In genomic region chr6:134631398-134631924, GRCh38 we compare ENCODE assay signal across 19 cellular contexts.
DNase-seq lines count a peak whose midpoint lies in the region; ATAC-seq and TF ChIP-seq lines count a peak whose summit lies in the region.
"Had no signal": no experiment of that assay in that cellular context is flagged by ENCODE, and none has a peak within 500 bp of the region (broad histone marks: within the 10 kb centered on the region; RNA-seq: fewer than 3 reads in every experiment).

No MANE protein-coding gene starts in this region.

- intact Hi-C loops in right lobe of liver (cut with DNase I): no loop called here

- no peak for TF ChIP-seq EP300 in suprapubic skin (IDR thresholded peaks at IDR 0.05)

- WGBS in right lobe of liver (ENCODE audit: insufficient coverage, low coverage, low lambda C conversion rate, missing lambda C conversion rate): 29% methylated on average over 1 of the region's 1 CpG
- WGBS in suprapubic skin: 53% methylated on average over 1 of the region's 1 CpG

- no peaks in the 10 kb centered on the region for H3K27me3 ChIP-seq in Karpas-422 (ENCODE audit: low read length)
- H3K27me3 ChIP-seq in right lobe of liver: no peaks in the 10 kb centered on the region
- H3K27me3 ChIP-seq in suprapubic skin: no peaks in the 10 kb centered on the region

- H3K4me2 ChIP-seq in Karpas-422 (ENCODE audit: low read depth, low read length, poor library complexity, severe bottlenecking): peak overlapping the region; percentile 56
- H3K4me2 ChIP-seq: A549, SK-N-SH had no signal

- no peaks in the 10 kb centered on the region for H3K27me3 Mint-ChIP-seq in stimulated activated memory B cell treated with anti-CD40 and anti-IgM and Interleukin-4, amounts not matched to agents 10 μg/mL and 1 μg/mL and 100 μg/mL, for 72 hours

- H3K79me2 ChIP-seq in Karpas-422 (ENCODE audit: low read length): no peaks in the 10 kb centered on the region

- H3K4me3 ChIP-seq in Karpas-422 (ENCODE audit: low read length): no peak overlapping the region
- H3K4me3 ChIP-seq in right lobe of liver: no peak overlapping the region
- H3K4me3 ChIP-seq in suprapubic skin: no peak overlapping the region
- H3K4me3 ChIP-seq: A549 had no signal

- no peak overlapping the region for H2AFZ ChIP-seq in Karpas-422 (ENCODE audit: low read length)

- H4K20me1 ChIP-seq in Karpas-422 (ENCODE audit: insufficient read depth, low read depth, low read length): no peaks in the 10 kb centered on the region

- peaks cover 19% of the 10 kb centered on the region for H3K4me1 ChIP-seq in Karpas-422 (ENCODE audit: low read length)
- peaks cover 0 to 18% (median 2%) of the 10 kb centered on the region in 4 donors for H3K4me1 ChIP-seq in right lobe of liver
- H3K4me1 ChIP-seq in suprapubic skin: peaks cover 9% of the 10 kb centered on the region

- no peaks in the 10 kb centered on the region for H3K36me3 Mint-ChIP-seq in stimulated activated memory B cell treated with anti-CD40 and anti-IgM and Interleukin-4, amounts not matched to agents 10 μg/mL and 1 μg/mL and 100 μg/mL, for 72 hours
- H3K36me3 Mint-ChIP-seq: CD8-positive, alpha-beta memory T cell had no signal

- DNase-seq in Karpas-422 (no peak), caudate nucleus (lab: John Stamatoyannopoulos, UW) (no peak), right lobe of liver (no peak), suprapubic skin (ENCODE audit: low spot score in 2 of 2) (no peak), OCI-M1 (lab: John Stamatoyannopoulos, UW) (no peak)
- DNase-seq: CD8-positive, alpha-beta memory T cell; DMS53; EL; NCI-H1092; NCI-H1436 treated with DMSO at 0.1 percent for 48 hours; NCI-H2029; NCI-H69; NK-92 treated with Interleukin-12 subunit alpha and Interleukin-12 subunit beta, amount 100 ng/mL, for 24 hours; SHP77 treated with DMSO at 0.1 percent for 48 hours had no signal

- TF ChIP-seq CTCF in right lobe of liver (IDR thresholded peaks at IDR 0.05): no peak
- TF ChIP-seq CTCF in suprapubic skin (IDR thresholded peaks at IDR 0.05): no peak

- H3K9me3 Mint-ChIP-seq in stimulated activated memory B cell treated with anti-CD40 and anti-IgM and Interleukin-4, amounts not matched to agents 10 μg/mL and 1 μg/mL and 100 μg/mL, for 72 hours: no peaks in the 10 kb centered on the region
- H3K9me3 Mint-ChIP-seq: CD8-positive, alpha-beta memory T cell had no signal

- H3K9me3 ChIP-seq in Karpas-422 (ENCODE audit: low read length) (no peaks in the 10 kb centered on the region), right lobe of liver (no peaks in the 10 kb centered on the region), suprapubic skin (no peaks in the 10 kb centered on the region)
- H3K9me3 ChIP-seq: A549, SK-N-SH had no signal

- no peak overlapping the region for H3K9ac ChIP-seq in Karpas-422 (ENCODE audit: low read length)
- H3K9ac ChIP-seq: SK-N-SH had no signal

- H3K27ac ChIP-seq in Karpas-422 (ENCODE audit: low read length): no peak overlapping the region
- H3K27ac ChIP-seq in caudate nucleus (ENCODE audit: low read depth, low read length): peak overlapping the region; percentile 79
- H3K27ac ChIP-seq in right lobe of liver: peak overlapping the region; percentile 49 to 87 (median 71)
- H3K27ac ChIP-seq in suprapubic skin: peak overlapping the region; percentile 56

- TF ChIP-seq POLR2A in right lobe of liver (IDR thresholded peaks at IDR 0.05) (no peak), suprapubic skin (IDR thresholded peaks at IDR 0.05) (no peak)

- peak in 3 of 4 donors; percentile 16 to 42 (median 24) for ATAC-seq in right lobe of liver
- no peak for ATAC-seq in HG02981 (IDR thresholded peaks at IDR 0.05; ENCODE audit: unreplicated experiment)
- ATAC-seq in stimulated activated memory B cell treated with anti-CD40 and anti-IgM and Interleukin-4, amounts not matched to agents 10 μg/mL and 1 μg/mL and 100 μg/mL, for 72 hours: no peak
- no peak for ATAC-seq in HG03439 (IDR thresholded peaks at IDR 0.05; ENCODE audit: unreplicated experiment)
- ATAC-seq: A549 had no signal

- H3K36me3 ChIP-seq in Karpas-422 (ENCODE audit: insufficient read depth, low read length) (no peaks in the 10 kb centered on the region), right lobe of liver (no peaks in the 10 kb centered on the region), suprapubic skin (no peaks in the 10 kb centered on the region)

- peaks cover 22% of the 10 kb centered on the region for H3K4me1 Mint-ChIP-seq in stimulated activated memory B cell treated with anti-CD40 and anti-IgM and Interleukin-4, amounts not matched to agents 10 μg/mL and 1 μg/mL and 100 μg/mL, for 72 hours

- H3K9me2 ChIP-seq in Karpas-422 (replicated peaks; ENCODE audit: insufficient read depth, low read length): no peaks in the 10 kb centered on the region
- H3K9me2 ChIP-seq: SK-N-SH had no signal

- H3K27ac Mint-ChIP-seq in stimulated activated memory B cell treated with anti-CD40 and anti-IgM and Interleukin-4, amounts not matched to agents 10 μg/mL and 1 μg/mL and 100 μg/mL, for 72 hours: no peak overlapping the region

- no peak overlapping the region for H3K4me3 Mint-ChIP-seq in stimulated activated memory B cell treated with anti-CD40 and anti-IgM and Interleukin-4, amounts not matched to agents 10 μg/mL and 1 μg/mL and 100 μg/mL, for 72 hours

Comparison
In these comparisons a context has a peak if more than half of its experiments do, and no peak if none do; other contexts are left out.
1. ATAC-seq: peak in right lobe of liver (3 of 4); none in HG02981 (single experiment), stimulated activated memory B cell treated with anti-CD40 and anti-IgM and Interleukin-4, amounts not matched to agents 10 μg/mL and 1 μg/mL and 100 μg/mL, for 72 hours (single experiment) and HG03439 (single experiment).